Comparison of ENCODE assay signal across 9 cellular contexts in genomic region chr14:21267886-21268611, GRCh38. TPM values are rescaled to one million over a fixed set of nuclear protein-coding genes. Genes with fewer than 3 reads are reported as not detected.
DNase-seq lines count a peak whose midpoint lies in the region; ATAC-seq and TF ChIP-seq lines count a peak whose summit lies in the region.
"Had no signal": no experiment of that assay in that cellular context is flagged by ENCODE, and none has a peak within 500 bp of the region (broad histone marks: within the 10 kb centered on the region; RNA-seq: fewer than 3 reads in every experiment).

No MANE protein-coding gene starts in this region.

- CTCF ChIA-PET in mammary epithelial cell (lab: Charles Lee; ENCODE audit: low non-redundant PET): no interaction called here
- CTCF ChIA-PET in RWPE1 (lab: Yijun Ruan, JAX): interaction anchor here (0.7 kb wide), 1 partner anchor 39 kb away, joined by 3 read pairs; no protein-coding TSS in a partner anchor

- peak overlapping the region; percentile 100 for H3K27ac Mint-ChIP-seq in mesothelial cell of epicardium

- peaks cover 47% of the 10 kb centered on the region for H3K4me1 Mint-ChIP-seq in mesothelial cell of epicardium

- BruUV-seq in mammary epithelial cell (replicated peaks; lab: Mats Ljungman, UMichigan): no TSS peak

- H3K4me2 ChIP-seq in mammary epithelial cell (ENCODE audit: insufficient read depth, low read depth, low read length): peak overlapping the region; percentile 94

- H3K27me3 Mint-ChIP-seq in mesothelial cell of epicardium (ENCODE audit: low read depth): no peaks in the 10 kb centered on the region

- peak; percentile 64 for DNase-seq in mammary epithelial cell
- DNase-seq in mesothelial cell of epicardium (ENCODE audit: low spot score in 2 of 2, unreplicated experiment in 2 of 2): no peak
- no peak for DNase-seq in RWPE1 (ENCODE audit: low spot score)
- no peak for DNase-seq in stimulated activated CD8-positive, alpha-beta memory T cell treated with anti-CD3 and anti-CD28 coated beads, Interleukin-4, amount 100 ng/mL, for 48 hours
- no peak for DNase-seq in globus pallidus (ENCODE audit: low spot score)
- DNase-seq: islet precursor cell had no signal

- no peaks in the 10 kb centered on the region for H3K9me3 Mint-ChIP-seq in mesothelial cell of epicardium

- H3K4me1 ChIP-seq in ACC112 (ENCODE audit: control insufficient read depth, insufficient read depth, low read length, unreplicated experiment): peaks cover 33% of the 10 kb centered on the region
- H3K4me1 ChIP-seq in HUES6 (ENCODE audit: control insufficient read depth, insufficient read depth, low read length): peaks cover 21% of the 10 kb centered on the region
- H3K4me1 ChIP-seq in mammary epithelial cell (ENCODE audit: insufficient read depth, low read length): peaks cover 34% of the 10 kb centered on the region

- intact Hi-C loops in mammary epithelial cell (cut with micrococcal nuclease): loop anchor here (2.0 kb wide), 2 partner anchors 41 to 189 kb away; partner anchors contain the start of gene CHD8

- H3K9ac ChIP-seq in HUES6 (ENCODE audit: low read length) (peak overlapping the region; percentile 100), mammary epithelial cell (ENCODE audit: insufficient read depth, low read length) (peak overlapping the region; percentile 100)

- H3K79me2 ChIP-seq in ACC112 (ENCODE audit: control insufficient read depth, insufficient read depth, low read length, unreplicated experiment) (peaks cover 61% of the 10 kb centered on the region), mammary epithelial cell (ENCODE audit: insufficient read depth, low read length) (peaks cover 63% of the 10 kb centered on the region)

- POLR2A ChIA-PET in RWPE1 (lab: Yijun Ruan, JAX; ENCODE audit: low non-redundant PET): no interaction called here

- H3K4me3 Mint-ChIP-seq in mesothelial cell of epicardium: peak overlapping the region; percentile 100

- dilution Hi-C loops in mammary epithelial cell (cut with HindIII; ENCODE audit: low sequenced_read_pairs): no loop called here

- peaks cover 36% of the 10 kb centered on the region for H3K36me3 Mint-ChIP-seq in mesothelial cell of epicardium

- H4K20me1 ChIP-seq in mammary epithelial cell (ENCODE audit: insufficient read depth, low read length): peaks cover 34% of the 10 kb centered on the region

- in situ Hi-C loops in mammary epithelial cell (cut with MboI; ENCODE audit: low sequenced_read_pairs in 2 of 2): no loop called here

- no peak for TF ChIP-seq CTCF in mammary epithelial cell (conservative IDR thresholded peaks at IDR 0.05 in 1 of 2, IDR thresholded peaks at IDR 0.05 in 1 of 2; ENCODE audit: extremely low read depth in 1 of 2, insufficient read depth in 1 of 2, low read depth in 1 of 2, low read length in 2 of 2)
- no peak for TF ChIP-seq CTCF in mesothelial cell of epicardium (IDR thresholded peaks at IDR 0.05; ENCODE audit: unreplicated experiment)
- no peak for TF ChIP-seq CTCF in RWPE1 (conservative IDR thresholded peaks at IDR 0.05; ENCODE audit: low read depth)

- H3K27me3 ChIP-seq in ACC112 (ENCODE audit: insufficient read depth, low read length): no peaks in the 10 kb centered on the region
- H3K27me3 ChIP-seq in HUES6 (ENCODE audit: control insufficient read depth, insufficient read depth, low read length): no peaks in the 10 kb centered on the region
- H3K27me3 ChIP-seq in mammary epithelial cell (ENCODE audit: insufficient read depth, low read length): no peaks in the 10 kb centered on the region

- H3K9me3 ChIP-seq in HUES6 (ENCODE audit: control insufficient read depth, insufficient read depth, low read depth, low read length) (no peaks in the 10 kb centered on the region), mammary epithelial cell (replicated peaks; ENCODE audit: insufficient read depth, low read length) (no peaks in the 10 kb centered on the region)

- H3K36me3 ChIP-seq in ACC112 (ENCODE audit: insufficient read depth, low read length): peaks cover 39% of the 10 kb centered on the region
- peaks cover 59% of the 10 kb centered on the region for H3K36me3 ChIP-seq in HUES6 (ENCODE audit: control insufficient read depth, insufficient read depth, low read length)
- H3K36me3 ChIP-seq in mammary epithelial cell (ENCODE audit: insufficient read depth, low read length): peaks cover 18% of the 10 kb centered on the region

- no peak for ATAC-seq in HG03095 (IDR thresholded peaks at IDR 0.05; ENCODE audit: unreplicated experiment)

- H2AFZ ChIP-seq in ACC112 (ENCODE audit: low read length, unreplicated experiment): no peak overlapping the region
- no peak overlapping the region for H2AFZ ChIP-seq in mammary epithelial cell (ENCODE audit: low read depth, low read length)

- 0% methylated on average over 14 of the region's 16 CpGs for WGBS in mammary epithelial cell (ENCODE audit: low coverage, missing lambda C conversion rate)

- peak overlapping the region; percentile 93 for H3K4me3 ChIP-seq in ACC112 (ENCODE audit: low read depth, low read length)
- peak overlapping the region; percentile 96 for H3K4me3 ChIP-seq in HUES6 (ENCODE audit: low read depth, low read length)
- H3K4me3 ChIP-seq in mammary epithelial cell (replicated peaks in 1 of 3; ENCODE audit: insufficient read depth in 1 of 3, low read depth in 2 of 3, low read length in 3 of 3): peak overlapping the region; percentile 73 to 99 (median 99)

- H3K27ac ChIP-seq in ACC112 (ENCODE audit: low read depth, low read length) (peak overlapping the region; percentile 77), HUES6 (ENCODE audit: low read depth, low read length) (peak overlapping the region; percentile 97), mammary epithelial cell (ENCODE audit: insufficient read depth, low read depth, low read length) (peak overlapping the region; percentile 98), RWPE1 (no peak overlapping the region)

RNA-seq across cellular contexts. Expression of gene HNRNPC, which starts 1.2 kb away (rescaled TPM):
- total RNA-seq in mammary epithelial cell (100 to 1,000 TPM; 471 to 576 TPM), mesothelial cell of epicardium (669 to 698 TPM (median 675 TPM) in 3 replicates)
- 484 TPM for polyA plus RNA-seq in mammary epithelial cell
- polyA minus RNA-seq in mammary epithelial cell: 552 TPM

RNA-seq across cellular contexts. Expression of gene RPGRIP1, which starts 11.8 kb away (rescaled TPM):
- total RNA-seq in mammary epithelial cell (under 1 TPM in 1 of 2 donors, not detected in 1; under 0.01 TPM), mesothelial cell of epicardium (0.29 to 0.35 TPM (median 0.29 TPM) in 3 replicates)
- not detected for polyA plus RNA-seq in mammary epithelial cell
- polyA minus RNA-seq in mammary epithelial cell: not detected
